ENCODE assay signal across 9 cellular contexts in genomic region chr11:72078477-72078876, GRCh38. TPM values are rescaled to one million over a fixed set of nuclear protein-coding genes. Genes with fewer than 3 reads are reported as not detected.
DNase-seq lines count a peak whose midpoint lies in the region; ATAC-seq and TF ChIP-seq lines count a peak whose summit lies in the region.
"Had no signal": no experiment of that assay in that cellular context is flagged by ENCODE, and none has a peak within 500 bp of the region (broad histone marks: within the 10 kb centered on the region; RNA-seq: fewer than 3 reads in every experiment).

No MANE protein-coding gene starts in this region.

- H3K27ac Mint-ChIP-seq in central memory CD8-positive, alpha-beta T cell (ENCODE audit: low read depth), result peak overlapping the region; percentile 97
- H3K27ac Mint-ChIP-seq in naive thymus-derived CD4-positive, alpha-beta T cell, result peak overlapping the region; percentile 10 to 96 (median 65)

- H3K4me1 Mint-ChIP-seq in central memory CD8-positive, alpha-beta T cell, result peaks cover 29% of the 10 kb centered on the region
- H3K4me1 Mint-ChIP-seq in naive thymus-derived CD4-positive, alpha-beta T cell, result peaks cover 34 to 69% (median 57%) of the 10 kb centered on the region in 7 donors

- H3K4me3 ChIP-seq in AG10803 (ENCODE audit: low read length) (no peak overlapping the region; the same call in 1 of the 2 replicates), Karpas-422 (ENCODE audit: low read length) (peak overlapping the region; percentile 96)
- no peak overlapping the region for H3K4me3 ChIP-seq in naive thymus-derived CD4-positive, alpha-beta T cell (ENCODE audit: low read length)

- H3K9me3 ChIP-seq in Karpas-422 (ENCODE audit: low read length), result no peaks in the 10 kb centered on the region
- H3K9me3 ChIP-seq in naive thymus-derived CD4-positive, alpha-beta T cell (ENCODE audit: control insufficient read depth in 2 of 3, low read length in 3 of 3), result no peaks in the 10 kb centered on the region

- no peak overlapping the region for H3K27ac ChIP-seq in Karpas-422 (ENCODE audit: low read length)
- H3K27ac ChIP-seq in naive thymus-derived CD4-positive, alpha-beta T cell (ENCODE audit: low read depth, low read length), result no peak overlapping the region

- no peaks in the 10 kb centered on the region for H3K9me3 Mint-ChIP-seq in central memory CD8-positive, alpha-beta T cell
- H3K9me3 Mint-ChIP-seq in naive thymus-derived CD4-positive, alpha-beta T cell, result peaks cover 0 to 3% (median 0%) of the 10 kb centered on the region in 11 donors

- H2AFZ ChIP-seq in Karpas-422 (ENCODE audit: low read length), result no peak overlapping the region

- H3K79me2 ChIP-seq in Karpas-422 (ENCODE audit: low read length), result peaks cover 49% of the 10 kb centered on the region

- peaks cover 27% of the 10 kb centered on the region for H3K4me1 ChIP-seq in Karpas-422 (ENCODE audit: low read length)
- peaks cover 10% of the 10 kb centered on the region in 2 donors for H3K4me1 ChIP-seq in naive thymus-derived CD4-positive, alpha-beta T cell (ENCODE audit: control insufficient read depth in 2 of 2, insufficient read depth in 2 of 2, low read length in 2 of 2)

- H3K27me3 Mint-ChIP-seq in central memory CD8-positive, alpha-beta T cell, result no peaks in the 10 kb centered on the region
- H3K27me3 Mint-ChIP-seq in naive thymus-derived CD4-positive, alpha-beta T cell, result no peaks in the 10 kb centered on the region

- TF ChIP-seq CTCF in AG10803 (conservative IDR thresholded peaks at IDR 0.05; ENCODE audit: low read length), result no peak

- intact Hi-C loops in naive thymus-derived CD4-positive, alpha-beta T cell (cut with micrococcal nuclease), result no loop called here

- peak; percentile 26 for DNase-seq in AG10803 (ENCODE audit: low read depth)
- no peak for DNase-seq in Karpas-422
- DNase-seq in central memory CD8-positive, alpha-beta T cell (ENCODE audit: low spot score in 2 of 2), result no peak
- no peak for DNase-seq in naive thymus-derived CD4-positive, alpha-beta T cell
- no peak for DNase-seq in NCI-H1417 treated with DMSO at 0.1 percent for 48 hours (lab: John Stamatoyannopoulos, UW)

- CTCF ChIA-PET in naive thymus-derived CD4-positive, alpha-beta T cell (lab: Charles Lee), result interaction anchor here (0.7 to 1.5 kb wide), 4 partner anchors 13 to 355 kb away, joined by 3 to 5 read pairs (median 3); partner anchors contain the start of gene CLPB

- H3K4me2 ChIP-seq in Karpas-422 (ENCODE audit: low read depth, low read length, poor library complexity, severe bottlenecking), result peak overlapping the region; percentile 97

- H3K36me3 Mint-ChIP-seq in central memory CD8-positive, alpha-beta T cell (ENCODE audit: insufficient read depth), result peaks cover 15% of the 10 kb centered on the region
- peaks cover 0 to 9% (median under 1%) of the 10 kb centered on the region in 5 donors for H3K36me3 Mint-ChIP-seq in naive thymus-derived CD4-positive, alpha-beta T cell

- no peaks in the 10 kb centered on the region for H3K27me3 ChIP-seq in Karpas-422 (ENCODE audit: low read length)
- no peaks in the 10 kb centered on the region for H3K27me3 ChIP-seq in naive thymus-derived CD4-positive, alpha-beta T cell (ENCODE audit: control insufficient read depth in 2 of 2, insufficient read depth in 2 of 2, low read length in 2 of 2)

- H3K9me2 ChIP-seq in Karpas-422 (replicated peaks; ENCODE audit: insufficient read depth, low read length), result no peaks in the 10 kb centered on the region

- no peak for ATAC-seq in central memory CD8-positive, alpha-beta T cell (replicated peaks; ENCODE audit: extremely low read depth, poor library complexity, severe bottlenecking)
- ATAC-seq in naive thymus-derived CD4-positive, alpha-beta T cell, result no peak
- no peak for ATAC-seq in GM19324 (IDR thresholded peaks at IDR 0.05; ENCODE audit: low FRiP score, unreplicated experiment)
- ATAC-seq in HG03196 (IDR thresholded peaks at IDR 0.05; ENCODE audit: unreplicated experiment), result no peak
- ATAC-seq in HG02870 (IDR thresholded peaks at IDR 0.05; ENCODE audit: unreplicated experiment), result no peak
- ATAC-seq: Right ventricle myocardium inferior had no signal

- POLR2A ChIA-PET in naive thymus-derived CD4-positive, alpha-beta T cell (lab: Charles Lee), result interaction anchor here (0.6 to 2.9 kb wide), 5 partner anchors 22 to 103 kb away, joined by 3 to 16 read pairs (median 4); no protein-coding TSS in a partner anchor

- no peaks in the 10 kb centered on the region for H3K36me3 ChIP-seq in Karpas-422 (ENCODE audit: insufficient read depth, low read length)
- peaks cover 0 to 6% (median 0%) of the 10 kb centered on the region in 3 experiments for H3K36me3 ChIP-seq in naive thymus-derived CD4-positive, alpha-beta T cell (ENCODE audit: control insufficient read depth in 2 of 3, insufficient read depth in 3 of 3, low read length in 3 of 3)

- H3K4me3 Mint-ChIP-seq in central memory CD8-positive, alpha-beta T cell, result peak overlapping the region; percentile 96
- H3K4me3 Mint-ChIP-seq in naive thymus-derived CD4-positive, alpha-beta T cell, result peak overlapping the region in 8 of 10 donors; percentile 42 to 95 (median 66)

- H3K9ac ChIP-seq in Karpas-422 (ENCODE audit: low read length), result no peak overlapping the region

- peaks cover 19% of the 10 kb centered on the region for H4K20me1 ChIP-seq in Karpas-422 (ENCODE audit: insufficient read depth, low read depth, low read length)

RNA-seq across cellular contexts. Expression of gene NUMA1, which starts 1.9 kb away (rescaled TPM):
- total RNA-seq in Karpas-422 (2014; rRNA removed; shearing (Covaris generic); ENCODE audit: low replicate concordance), result 29.0 and 45.3 TPM in 2 replicates
- total RNA-seq in naive thymus-derived CD4-positive, alpha-beta T cell, result 100 to 1,000 TPM; 216 to 453 (median 266) TPM
- polyA plus RNA-seq in naive thymus-derived CD4-positive, alpha-beta T cell, result 100 to 1,000 TPM in 1 of 2 donors, 10 to 100 TPM in 1; 27.1 to 142 TPM

RNA-seq across cellular contexts. Expression of gene LRRC51, which starts 2.2 kb away (rescaled TPM):
- 2.3 and 4.6 TPM in 2 replicates for total RNA-seq in Karpas-422 (2014; rRNA removed; shearing (Covaris generic); ENCODE audit: low replicate concordance)
- 1 to 10 TPM; 1.2 to 7.8 (median 4.6) TPM for total RNA-seq in naive thymus-derived CD4-positive, alpha-beta T cell
- polyA plus RNA-seq in naive thymus-derived CD4-positive, alpha-beta T cell, result 1 to 10 TPM; 2.0 to 2.7 TPM

RNA-seq across cellular contexts. Expression of gene LAMTOR1, which starts 24.6 kb away (rescaled TPM):
- total RNA-seq in Karpas-422 (2014; rRNA removed; shearing (Covaris generic); ENCODE audit: low replicate concordance), result 96.5 and 102 TPM in 2 replicates
- total RNA-seq in naive thymus-derived CD4-positive, alpha-beta T cell, result 10 to 100 TPM; 41.8 to 83.0 (median 69.7) TPM
- polyA plus RNA-seq in naive thymus-derived CD4-positive, alpha-beta T cell, result 10 to 100 TPM; 63.2 to 78.0 TPM

RNA-seq across cellular contexts. Expression of gene TOMT, which starts 27.2 kb away (rescaled TPM):
- total RNA-seq in Karpas-422 (2014; rRNA removed; shearing (Covaris generic); ENCODE audit: low replicate concordance), result 0.26 TPM in 1 of 2 replicates, not detected in the other
- total RNA-seq in naive thymus-derived CD4-positive, alpha-beta T cell, result under 1 TPM in 1 of 5 experiments, not detected in 4; 0.42 TPM
- polyA plus RNA-seq in naive thymus-derived CD4-positive, alpha-beta T cell, result not detected
- total RNA-seq: Right ventricle myocardium inferior had no signal

RNA-seq across cellular contexts. Expression of gene ANAPC15, which starts 34.0 kb away (rescaled TPM):
- 37.4 and 40.9 TPM in 2 replicates for total RNA-seq in Karpas-422 (2014; rRNA removed; shearing (Covaris generic); ENCODE audit: low replicate concordance)
- 10 to 100 TPM; 43.0 to 59.6 (median 44.1) TPM for total RNA-seq in naive thymus-derived CD4-positive, alpha-beta T cell
- polyA plus RNA-seq in naive thymus-derived CD4-positive, alpha-beta T cell, result 100 to 1,000 TPM in 1 of 2 donors, 10 to 100 TPM in 1; 99.1 to 113 TPM
